10 cellular contexts compared by ENCODE assay signal in the genomic region with DNA sequence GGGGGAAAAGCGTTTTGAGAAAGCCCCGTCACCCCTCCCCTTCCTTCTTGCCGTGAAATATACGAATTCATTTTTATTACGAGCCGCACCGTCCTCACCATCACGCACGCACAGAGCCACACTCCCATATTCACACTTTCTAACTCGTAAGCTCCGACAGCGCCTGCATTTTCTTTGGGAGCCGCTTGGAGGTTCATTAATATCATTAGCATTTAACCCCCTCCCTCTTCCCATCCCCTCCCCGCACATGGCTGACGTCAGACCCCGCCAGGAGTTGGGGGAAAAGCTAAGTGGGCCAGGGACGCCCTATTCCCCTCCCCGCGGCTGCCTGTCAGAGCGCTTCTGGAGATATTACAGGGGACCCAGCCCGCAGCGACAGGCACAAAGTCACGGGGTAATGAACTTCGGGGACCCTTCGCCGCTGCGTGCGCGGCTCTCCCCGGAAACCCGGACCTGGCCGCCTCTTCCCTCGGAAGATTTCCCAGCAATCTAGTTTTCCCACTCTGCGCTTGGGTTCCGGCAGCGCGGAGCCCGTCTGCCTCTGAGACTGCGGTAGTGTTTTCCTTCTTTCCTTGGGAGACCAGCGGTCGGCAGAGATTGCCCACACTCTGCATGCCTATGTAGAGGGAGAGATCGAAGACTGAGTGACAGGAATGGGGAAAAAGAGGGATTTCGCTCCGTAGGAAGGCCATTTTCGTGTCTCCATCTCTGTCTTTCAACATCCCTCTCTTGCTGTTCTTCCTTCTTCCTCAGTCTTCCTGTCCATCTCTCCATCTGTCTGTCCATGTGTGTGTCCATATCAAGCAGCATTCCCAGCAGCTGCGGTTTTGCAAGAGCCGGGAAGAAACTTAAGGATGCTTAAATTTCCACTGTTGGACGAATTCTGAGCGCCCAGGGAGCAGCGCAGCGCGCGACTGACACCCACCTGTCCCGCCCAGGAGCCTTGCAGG. TPM values are rescaled to one million over a fixed set of nuclear protein-coding genes. Genes with fewer than 3 reads are reported as not detected.
A peak's percentile ranks its signal among the peaks of the same experiment; 100 is the strongest.
DNase-seq lines count a peak whose midpoint lies in the region; ATAC-seq and TF ChIP-seq lines count a peak whose summit lies in the region.
"Had no signal": no experiment of that assay in that cellular context is flagged by ENCODE, and none has a peak within 500 bp of the region (broad histone marks: within the 10 kb centered on the region; RNA-seq: fewer than 3 reads in every experiment).

A gene (plus strand): TSS at position 309 of the 950 bp plus-strand sequence. CDS start 744 bp downstream, outside the sequence.

- H3K27me3 ChIP-seq in tibial nerve = peaks cover 12 to 100% of the 10 kb centered on the region in 2 donors

- TF ChIP-seq CTCF in GM20000 (IDR thresholded peaks at IDR 0.05; ENCODE audit: extremely low read depth, missing control alignments) (no peak), osteocyte (IDR thresholded peaks at IDR 0.05) (no peak), tibial nerve (IDR thresholded peaks at IDR 0.05) (no peak)

- peak; percentile 34 for DNase-seq in GM20000 (ENCODE audit: low spot score)
- DNase-seq in NCI-H446 treated with DMSO at 0.1 percent for 48 hours (lab: John Stamatoyannopoulos, UW) = peak; percentile 33
- DNase-seq in effector memory CD8-positive, alpha-beta T cell = no peak
- no peak for DNase-seq in osteocyte (ENCODE audit: extremely low spot score, unreplicated experiment)
- no peak for DNase-seq in tibial nerve (ENCODE audit: low spot score in 2 of 2)
- no peak for DNase-seq in activated effector memory CD4-positive, alpha-beta T cell treated with anti-CD3 and anti-CD28 coated beads, Interleukin-2, amount 50 U/mL, for 16 hours

- no peaks in the 10 kb centered on the region for H3K9me3 Mint-ChIP-seq in effector memory CD8-positive, alpha-beta T cell
- H3K9me3 Mint-ChIP-seq in osteocyte (ENCODE audit: unreplicated experiment) = no peaks in the 10 kb centered on the region

- H3K4me1 Mint-ChIP-seq in effector memory CD8-positive, alpha-beta T cell (ENCODE audit: low read depth in 2 of 2) = peaks cover 26 to 36% of the 10 kb centered on the region in 2 donors
- H3K4me1 Mint-ChIP-seq in osteocyte (ENCODE audit: unreplicated experiment) = peaks cover 49% of the 10 kb centered on the region

- peak within 1 kb of the TSS in 1 of 4 donors; percentile 18 for H3K4me3 ChIP-seq in tibial nerve

- no peak for ATAC-seq in effector memory CD8-positive, alpha-beta T cell (replicated peaks)
- ATAC-seq in HG02759 (IDR thresholded peaks at IDR 0.05; ENCODE audit: unreplicated experiment) (no peak), HG03135 (IDR thresholded peaks at IDR 0.05; ENCODE audit: unreplicated experiment) (no peak)

- peaks cover 0 to 65% (median 37%) of the 10 kb centered on the region in 4 donors for H3K4me1 ChIP-seq in tibial nerve

- H3K27ac ChIP-seq in tibial nerve = no peak within 1 kb of the TSS

- H3K36me3 Mint-ChIP-seq in effector memory CD8-positive, alpha-beta T cell (ENCODE audit: insufficient read depth) = peaks cover 12% of the 10 kb centered on the region
- H3K36me3 Mint-ChIP-seq in osteocyte (ENCODE audit: unreplicated experiment) = no peaks in the 10 kb centered on the region

- H3K27ac Mint-ChIP-seq in effector memory CD8-positive, alpha-beta T cell = no peak within 1 kb of the TSS
- H3K27ac Mint-ChIP-seq in osteocyte (ENCODE audit: unreplicated experiment) = no peak within 1 kb of the TSS

- H3K27me3 Mint-ChIP-seq in effector memory CD8-positive, alpha-beta T cell = peaks cover 96 to 99% of the 10 kb centered on the region in 2 donors
- H3K27me3 Mint-ChIP-seq in osteocyte (ENCODE audit: unreplicated experiment) = peaks cover 87% of the 10 kb centered on the region

- TF ChIP-seq POLR2A in tibial nerve (IDR thresholded peaks at IDR 0.05) = no peak

- no peak for TF ChIP-seq EP300 in tibial nerve (IDR thresholded peaks at IDR 0.05)

- WGBS in tibial nerve, 2 donors = 2 to 3% methylated on average over 35 to 54 of the region's 54 CpGs

- no peaks in the 10 kb centered on the region for H3K36me3 ChIP-seq in tibial nerve

- H3K9me3 ChIP-seq in tibial nerve = no peaks in the 10 kb centered on the region

- H3K4me3 Mint-ChIP-seq in effector memory CD8-positive, alpha-beta T cell = peak within 1 kb of the TSS; percentile 74 to 78
- peak within 1 kb of the TSS; percentile 53 for H3K4me3 Mint-ChIP-seq in osteocyte (ENCODE audit: unreplicated experiment)

RNA-seq across cellular contexts. Expression of the gene that starts here (rescaled TPM):
- not detected in 2 replicates for total RNA-seq in osteocyte
- not detected for total RNA-seq in tibial nerve
- total RNA-seq: NCI-H460, renal cortical epithelial cell had no signal

Comparison
In these comparisons a context has a peak if more than half of its experiments do, and no peak if none do; other contexts are left out.
1. DNase-seq: peak in GM20000 (single experiment) and NCI-H446 treated with DMSO at 0.1 percent for 48 hours (single experiment); none in effector memory CD8-positive, alpha-beta T cell (0 of 3), osteocyte (single experiment), tibial nerve (0 of 2) and activated effector memory CD4-positive, alpha-beta T cell treated with anti-CD3 and anti-CD28 coated beads, Interleukin-2, amount 50 U/mL, for 16 hours (single experiment).